Comparison of ENCODE assay signal across 34 cellular contexts in the genomic region with DNA sequence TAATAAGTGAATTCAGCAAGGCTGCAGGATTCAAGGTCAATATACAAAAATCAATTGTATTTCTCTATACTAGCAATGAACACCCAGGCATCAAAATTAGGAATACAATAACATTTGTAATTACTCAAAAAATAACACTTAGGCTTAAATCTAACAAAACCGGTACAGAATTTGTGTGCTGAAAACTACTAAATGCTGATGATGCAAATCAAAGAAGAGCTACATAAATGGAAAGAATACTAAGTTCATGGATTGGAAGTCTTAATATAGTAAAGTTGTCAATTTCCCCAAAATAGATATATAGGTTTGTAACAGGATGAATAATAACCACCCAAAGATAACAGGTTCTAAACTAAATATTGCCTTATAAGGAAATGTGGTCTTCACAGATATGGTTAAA.
"Had no signal": no experiment of that assay in that cellular context is flagged by ENCODE, and none has a peak within 500 bp of the region (broad histone marks: within the 10 kb centered on the region; RNA-seq: fewer than 3 reads in every experiment).

No MANE protein-coding gene starts in this region.

- H3K27me3 ChIP-seq: adrenal gland, ascending aorta, body of pancreas, brain microvascular endothelial cell, breast epithelium, cardiac muscle cell had no signal

- H3K27ac ChIP-seq: adrenal gland, ascending aorta, body of pancreas, brain microvascular endothelial cell, breast epithelium, cardiac muscle cell had no signal

- DNase-seq: activated effector memory CD4-positive, alpha-beta T cell treated with anti-CD3 and anti-CD28 coated beads, Interleukin-2, amount 50 U/mL, for 16 hours; activated effector memory CD4-positive, alpha-beta T cell treated with Interleukin-2 at 50 U/mL for 16 hours; activated gamma-delta T cell; activated gamma-delta T cell treated with Interleukin-2 at 50 U/mL for 16 hours; activated naive CD4-positive, alpha-beta T cell; activated naive CD4-positive, alpha-beta T cell treated with anti-CD3 and anti-CD28 coated beads for 36 hours; activated naive CD4-positive, alpha-beta T cell treated with anti-CD3 and anti-CD28 coated beads, Interleukin-2, amount 10 ng/mL, durations not matched to agents 7 days and 5 days; activated naive CD4-positive, alpha-beta T cell treated with anti-CD3 and anti-CD28 coated beads, Interleukin-2, amount 50 U/mL, for 16 hours; activated naive CD4-positive, alpha-beta T cell treated with Interleukin-2 at 50 U/mL for 16 hours; activated naive CD8-positive, alpha-beta T cell treated with anti-CD3 and anti-CD28 coated beads for 36 hours; activated naive CD8-positive, alpha-beta T cell treated with anti-CD3 and anti-CD28 coated beads, Interleukin-2, amount 10 ng/mL, durations not matched to agents 7 days and 5 days; activated naive CD8-positive, alpha-beta T cell treated with anti-CD3 and anti-CD28 coated beads, Interleukin-2, amount 50 U/mL, for 24 hours; activated T-cell treated with anti-CD3 and anti-CD28 coated beads, Interleukin-2, amount 50 U/mL, for 1 hour; activated T-cell treated with anti-CD3 and anti-CD28 coated beads, Interleukin-2, amount 50 U/mL, for 24 hours; activated T-cell treated with anti-CD3 and anti-CD28 coated beads, Interleukin-2, amount 50 U/mL, for 4 hours; activated T-cell treated with anti-CD3 and anti-CD28 coated beads, Interleukin-2, amount 50 U/mL, for 48 hours; activated T-cell treated with anti-CD3 and anti-CD28 coated beads, Interleukin-2, amount 50 U/mL, for 72 hours; adrenal gland; amniotic stem cell; amygdala; anterior cingulate cortex; aorta; body of pancreas; brain microvascular endothelial cell; caudate nucleus; central memory CD4-positive, alpha-beta T cell; cerebellar nuclear complex had no signal

- H3K9me3 ChIP-seq: adrenal gland, ascending aorta, body of pancreas, breast epithelium had no signal

- H3K4me3 ChIP-seq: adrenal gland, ascending aorta, body of pancreas, breast epithelium, cardiac muscle cell had no signal

- H3K36me3 ChIP-seq: adrenal gland, ascending aorta, brain microvascular endothelial cell, breast epithelium, cardiac muscle cell had no signal

- H3K4me1 ChIP-seq: adrenal gland, ascending aorta, body of pancreas, breast epithelium had no signal

- ATAC-seq: activated naive CD4-positive, alpha-beta T cell treated with anti-CD3 and anti-CD28 coated beads, Interleukin-2, amount 50 U/mL, for 72 hours; activated naive CD8-positive, alpha-beta T cell treated with anti-CD3 and anti-CD28 coated beads, Interleukin-2, amount 50 U/mL, for 24 hours; activated T-cell treated with anti-CD3 and anti-CD28 coated beads, Interleukin-2, amount 50 U/mL, for 4 hours; activated T-cell treated with anti-CD3 and anti-CD28 coated beads, Interleukin-2, amount 50 U/mL, for 72 hours; activated T-helper 17 cell treated with anti-CD3 and anti-CD28 coated beads, Interleukin-2, amount 50 U/mL, for 72 hours; body of pancreas had no signal

- FAIRE-seq: astrocyte, bronchial epithelial cell had no signal
